ENCODE assay signal across 27 cellular contexts in the genomic region with DNA sequence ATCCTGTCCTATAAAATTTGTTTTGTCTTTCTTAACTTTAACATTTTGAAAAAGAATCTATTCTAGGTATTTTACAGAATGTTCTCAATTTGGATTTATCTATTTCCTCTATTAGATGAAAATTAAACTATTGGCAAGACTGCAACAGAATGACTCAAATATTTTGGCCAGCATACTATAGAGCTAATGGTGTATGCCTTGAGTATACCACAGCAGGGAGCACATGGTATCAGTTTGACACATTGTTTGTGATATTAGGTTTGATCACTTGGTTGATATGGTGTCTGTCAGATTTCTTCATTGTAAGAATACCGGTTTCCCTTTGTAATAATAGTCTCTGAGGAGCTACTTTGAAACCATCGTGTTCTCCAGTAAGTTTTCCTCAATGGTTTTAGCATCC.
DNase-seq lines count a peak whose midpoint lies in the region; ATAC-seq and TF ChIP-seq lines count a peak whose summit lies in the region.
"Had no signal": no experiment of that assay in that cellular context is flagged by ENCODE, and none has a peak within 500 bp of the region (broad histone marks: within the 10 kb centered on the region; RNA-seq: fewer than 3 reads in every experiment).

No MANE protein-coding gene starts in this region.

- no peaks in the 10 kb centered on the region for H3K27me3 ChIP-seq in A673 (replicated peaks; ENCODE audit: insufficient read depth, low read depth, low read length, poor library complexity)
- H3K27me3 ChIP-seq in IMR-90 (ENCODE audit: control insufficient read depth, insufficient read depth, low read length), result no peaks in the 10 kb centered on the region
- H3K27me3 ChIP-seq: colonic mucosa, upper lobe of left lung had no signal

- H3K4me3 ChIP-seq in A673 (ENCODE audit: low read depth, low read length, poor library complexity, severe bottlenecking) (no peak overlapping the region), IMR-90 (ENCODE audit: insufficient read depth, low read depth, low read length) (no peak overlapping the region), cardiac fibroblast (replicated peaks in 1 of 2; ENCODE audit: low read depth in 2 of 2, low read length in 2 of 2) (no peak overlapping the region), foreskin fibroblast (ENCODE audit: low read depth in 1 of 2, low read length in 2 of 2) (no peak overlapping the region)
- H3K4me3 ChIP-seq: colonic mucosa, lower lobe of right lung, PC-9 had no signal

- no peak overlapping the region for H2AK5ac ChIP-seq in IMR-90 (ENCODE audit: low read depth, low read length)

- TF ChIP-seq POLR2A in IMR-90 (IDR thresholded peaks at IDR 0.05; ENCODE audit: low read depth, low read length), result no peak

- no peak overlapping the region for H3K9ac ChIP-seq in IMR-90 (ENCODE audit: low read depth, low read length)

- CTCF ChIA-PET in A673 (lab: Charles Lee), result no interaction called here
- CTCF ChIA-PET in IMR-90 (lab: Yijun Ruan, JAX), result no interaction called here
- CTCF ChIA-PET in RWPE1 (lab: Yijun Ruan, JAX), result no interaction called here

- WGBS in IMR-90 (ENCODE audit: extremely low coverage in 2 of 2, insufficient read length in 1 of 2), 2 experiments, result no CpG with 5 or more reads among the region's 2 CpGs

- TF ChIP-seq RAD21 in IMR-90 (IDR thresholded peaks at IDR 0.05; ENCODE audit: low read length), result no peak

- no peak overlapping the region for H3K4ac ChIP-seq in IMR-90 (ENCODE audit: low read depth, low read length)

- H2BK20ac ChIP-seq in IMR-90 (ENCODE audit: low read depth, low read length), result no peak overlapping the region

- TF ChIP-seq CTCF in A673 (conservative IDR thresholded peaks at IDR 0.05; ENCODE audit: low read depth, low read length) (no peak), IMR-90 (conservative IDR thresholded peaks at IDR 0.05; ENCODE audit: low read depth, low read length) (no peak), cardiac fibroblast (IDR thresholded peaks at IDR 0.05; ENCODE audit: low read depth, low read length) (no peak), foreskin fibroblast (IDR thresholded peaks at IDR 0.05; ENCODE audit: low read depth, low read length) (no peak), RWPE1 (conservative IDR thresholded peaks at IDR 0.05; ENCODE audit: low read depth) (no peak)

- no peak overlapping the region for H4K5ac ChIP-seq in IMR-90 (ENCODE audit: low read depth, low read length)

- intact Hi-C loops in A673 (cut with micrococcal nuclease; ENCODE audit: unreplicated experiment), result no loop called here
- intact Hi-C loops in IMR-90 (cut with micrococcal nuclease), result no loop called here

- H4K91ac ChIP-seq in IMR-90 (ENCODE audit: insufficient read depth, low read depth, low read length), result no peak overlapping the region

- H3K9me1 ChIP-seq in IMR-90 (ENCODE audit: insufficient read depth, low read length), result no peaks in the 10 kb centered on the region

- H3K9me3 ChIP-seq in A673 (ENCODE audit: low read depth, low read length, poor library complexity, severe bottlenecking), result no peaks in the 10 kb centered on the region
- H3K9me3 ChIP-seq in IMR-90 (ENCODE audit: control insufficient read depth, insufficient read depth, low read length), result no peaks in the 10 kb centered on the region
- H3K9me3 ChIP-seq: colonic mucosa, lower lobe of right lung, upper lobe of left lung had no signal

- no peak overlapping the region for H3K14ac ChIP-seq in IMR-90 (replicated peaks; ENCODE audit: low read depth, low read length)

- no peak overlapping the region for H3K18ac ChIP-seq in IMR-90 (ENCODE audit: low read depth, low read length)

- H3K36me3 ChIP-seq in A673 (ENCODE audit: insufficient read depth, low read length, poor library complexity, severe bottlenecking) (no peaks in the 10 kb centered on the region), IMR-90 (ENCODE audit: control insufficient read depth, insufficient read depth, low read length) (no peaks in the 10 kb centered on the region)
- H3K36me3 ChIP-seq: colonic mucosa, lower lobe of right lung, upper lobe of left lung had no signal

- no peak overlapping the region for H2BK5ac ChIP-seq in IMR-90 (ENCODE audit: low read depth, low read length, poor library complexity, severe bottlenecking)

- H2BK15ac ChIP-seq in IMR-90 (ENCODE audit: low read depth, low read length), result no peak overlapping the region

- dilution Hi-C loops in IMR-90 (cut with HindIII; ENCODE audit: low sequenced_read_pairs, unreplicated experiment), result no loop called here

- H4K8ac ChIP-seq in IMR-90 (ENCODE audit: low read depth in 2 of 2, low read length in 2 of 2), result no peak overlapping the region

- no peak overlapping the region for H2AFZ ChIP-seq in IMR-90 (replicated peaks; ENCODE audit: low read length, poor library complexity)
- H2AFZ ChIP-seq: PC-9 had no signal

- no peak overlapping the region for H2BK120ac ChIP-seq in IMR-90 (ENCODE audit: low read depth, low read length)

- H3K4me2 ChIP-seq in IMR-90 (ENCODE audit: low read depth, low read length), result no peak overlapping the region
- H3K4me2 ChIP-seq: PC-9 had no signal

- in situ Hi-C loops in IMR-90 (cut with MboI; ENCODE audit: low sequenced_read_pairs), result no loop called here

- H4K20me1 ChIP-seq in IMR-90 (ENCODE audit: insufficient read depth, low read length), result no peaks in the 10 kb centered on the region

- POLR2A ChIA-PET in A673 (lab: Charles Lee; ENCODE audit: low non-redundant PET), result no interaction called here
- POLR2A ChIA-PET in IMR-90 (lab: Charles Lee; ENCODE audit: unreplicated experiment), result no interaction called here
- POLR2A ChIA-PET in RWPE1 (lab: Yijun Ruan, JAX; ENCODE audit: low non-redundant PET), result no interaction called here

- BruUV-seq in A673 (replicated peaks; lab: Mats Ljungman, UMichigan), result no TSS peak
- no TSS peak for BruUV-seq in IMR-90 (replicated peaks; lab: Mats Ljungman, UMichigan)

- ATAC-seq in IMR-90 (ENCODE audit: low read depth) (no peak), HG03025 (IDR thresholded peaks at IDR 0.05; ENCODE audit: low FRiP score, unreplicated experiment) (no peak)
- ATAC-seq: activated CD8-positive, alpha-beta T cell treated with anti-CD3 and anti-CD28 coated beads for 36 hours; activated T-helper 17 cell treated with anti-CD3 and anti-CD28 coated beads, Interleukin-2, amount 50 U/mL, for 72 hours; HepG2; lower lobe of right lung; Right ventricle myocardium inferior; stimulated activated naive B cell treated with anti-CD40 and anti-IgM and Interleukin-4, amounts not matched to agents 10 μg/mL and 1 μg/mL and 100 μg/mL, for 72 hours; T-helper 17 cell had no signal

- no peak overlapping the region for H3K56ac ChIP-seq in IMR-90 (ENCODE audit: extremely low read depth, insufficient read depth, low read length)

- H3K27ac ChIP-seq in A673 (ENCODE audit: low read depth, low read length, poor library complexity, severe bottlenecking) (no peak overlapping the region), IMR-90 (ENCODE audit: insufficient read depth, low read length) (no peak overlapping the region), RWPE1 (no peak overlapping the region)
- H3K27ac ChIP-seq: colonic mucosa, PC-9 had no signal

- H3K79me1 ChIP-seq in IMR-90 (ENCODE audit: low read depth in 1 of 2, low read length in 2 of 2), result no peaks in the 10 kb centered on the region; a peak in 1 of 4 replicates

- H2AK9ac ChIP-seq in IMR-90 (replicated peaks; ENCODE audit: low read depth, low read length, poor library complexity), result no peak overlapping the region

- DNase-seq in A673 (ENCODE audit: low spot score) (peak; percentile 19), IMR-90 (peak; percentile 50), cardiac fibroblast (ENCODE audit: low read depth in 2 of 2) (peak; percentile 33 to 36), foreskin fibroblast (peak; percentile 9 to 62), middle frontal gyrus (ENCODE audit: extremely low spot score, low spot score) (no peak), COR-L47 (lab: John Stamatoyannopoulos, UW) (no peak), RWPE1 (ENCODE audit: low spot score) (no peak)
- DNase-seq: 8988T; activated CD8-positive, alpha-beta T cell treated with anti-CD3 and anti-CD28 coated beads for 36 hours; activated naive CD4-positive, alpha-beta T cell treated with anti-CD3 and anti-CD28 coated beads, Interleukin-2, amount 10 ng/mL, durations not matched to agents 7 days and 5 days; colonic mucosa; effector CD4-positive, alpha-beta T cell; H7; Kasumi-1; kidney glomerular epithelial cell; lower lobe of right lung; NCI-H1417 treated with DMSO at 0.1 percent for 48 hours; NCI-H2081 treated with DMSO at 0.1 percent for 48 hours; NCI-H226; PC-9; stimulated activated naive B cell treated with anti-CD40 and anti-IgM and Interleukin-4, amounts not matched to agents 10 μg/mL and 1 μg/mL and 100 μg/mL, for 72 hours; T-helper 17 cell; upper lobe of left lung had no signal

- H3K4me1 ChIP-seq in A673 (ENCODE audit: insufficient read depth, low read length, poor library complexity, severe bottlenecking) (peaks cover 27% of the 10 kb centered on the region), IMR-90 (ENCODE audit: control insufficient read depth, insufficient read depth, low read length) (no peaks in the 10 kb centered on the region)
- H3K4me1 ChIP-seq: colonic mucosa, lower lobe of right lung, upper lobe of left lung had no signal

- no peak overlapping the region for H3K23ac ChIP-seq in IMR-90 (ENCODE audit: low read depth, low read length)

TF ChIP-seq in IMR-90, 13 proteins besides CTCF, POLR2A, EP300 and RAD21 (continues in another document):
- TF ChIP-seq MAZ (IDR thresholded peaks at IDR 0.05; ENCODE audit: borderline replicate concordance, low read depth, low read length) (no peak), CEBPB (IDR thresholded peaks at IDR 0.05; ENCODE audit: low read depth, low read length) (no peak), BHLHE40 (IDR thresholded peaks at IDR 0.05; ENCODE audit: low read depth, low read length) (no peak), NFE2L2 (IDR thresholded peaks at IDR 0.05; ENCODE audit: low read depth, low read length) (no peak), FOS (IDR thresholded peaks at IDR 0.05; ENCODE audit: low read depth, low read length) (no peak), RCOR1 (IDR thresholded peaks at IDR 0.05; ENCODE audit: insufficient replicate concordance, low read length) (no peak), MAFK (IDR thresholded peaks at IDR 0.05; ENCODE audit: low read depth, low read length) (no peak), MXI1 (IDR thresholded peaks at IDR 0.05; ENCODE audit: borderline replicate concordance, low read depth, low read length) (no peak)
- TF ChIP-seq, protein P1, sequence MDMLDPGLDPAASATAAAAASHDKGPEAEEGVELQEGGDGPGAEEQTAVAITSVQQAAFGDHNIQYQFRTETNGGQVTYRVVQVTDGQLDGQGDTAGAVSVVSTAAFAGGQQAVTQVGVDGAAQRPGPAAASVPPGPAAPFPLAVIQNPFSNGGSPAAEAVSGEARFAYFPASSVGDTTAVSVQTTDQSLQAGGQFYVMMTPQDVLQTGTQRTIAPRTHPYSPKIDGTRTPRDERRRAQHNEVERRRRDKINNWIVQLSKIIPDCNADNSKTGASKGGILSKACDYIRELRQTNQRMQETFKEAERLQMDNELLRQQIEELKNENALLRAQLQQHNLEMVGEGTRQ (IDR thresholded peaks at IDR 0.05; ENCODE audit: low read depth, low read length), result no peak

Comparison
In these comparisons a context has a peak if more than half of its experiments do, and no peak if none do; other contexts are left out.
1. DNase-seq: peak in A673 (single experiment), IMR-90 (single experiment), cardiac fibroblast (2 of 2) and foreskin fibroblast (2 of 2); none in middle frontal gyrus (single experiment), COR-L47 (single experiment) and RWPE1 (single experiment).